In the genomic region with DNA sequence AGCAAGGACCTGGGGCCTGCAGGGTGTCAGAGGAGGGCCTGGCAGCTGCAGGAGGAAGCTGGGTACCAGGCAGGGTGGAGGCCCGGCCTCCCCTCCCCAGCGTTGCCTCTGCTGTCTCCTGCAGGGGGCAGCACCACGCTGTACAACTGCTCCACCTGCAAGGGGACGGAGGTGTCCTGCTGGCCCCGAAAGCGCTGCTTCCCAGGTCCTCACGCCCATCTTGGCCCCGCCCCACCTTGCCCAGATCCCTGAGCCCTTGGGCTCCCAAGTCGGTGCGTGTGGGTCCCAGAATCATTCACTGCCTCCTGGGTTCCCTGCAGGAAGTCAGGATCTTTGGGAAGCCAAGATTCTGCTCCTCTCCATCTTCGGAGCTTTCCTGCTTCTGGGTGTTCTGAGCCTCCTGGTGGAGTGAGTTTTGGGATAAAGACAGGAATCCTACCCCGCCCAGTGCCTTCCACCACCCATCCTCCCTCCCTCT, we compare ENCODE assay signal across 8 cellular contexts. TPM values are rescaled to one million over a fixed set of nuclear protein-coding genes. Genes with fewer than 3 reads are reported as not detected.
A peak's percentile ranks its signal among the peaks of the same experiment; 100 is the strongest.
DNase-seq lines count a peak whose midpoint lies in the region; ATAC-seq and TF ChIP-seq lines count a peak whose summit lies in the region.

No MANE protein-coding gene starts in this region.

- peaks cover 32% of the 10 kb centered on the region for H3K79me2 ChIP-seq in GM23248 (ENCODE audit: insufficient read depth)

- H4K20me1 ChIP-seq in GM23248 (ENCODE audit: insufficient read depth): no peaks in the 10 kb centered on the region

- POLR2A ChIA-PET in activated CD4-positive, alpha-beta memory T cell treated with anti-CD3 and anti-CD28 coated beads for 36 hours (lab: Charles Lee): interaction anchor here (0.7 to 1.1 kb wide), 4 partner anchors 19 to 331 kb away, joined by 3 to 4 read pairs (median 4); a partner anchor contains a TSS

- H3K27ac ChIP-seq in GM23248 (no peak overlapping the region), lung (ENCODE audit: low read depth in 1 of 2, low read length in 1 of 2) (no peak overlapping the region)

- peaks cover 19% of the 10 kb centered on the region for H3K4me1 ChIP-seq in GM23248 (ENCODE audit: insufficient read depth)
- peaks cover 0 to 14% of the 10 kb centered on the region in 2 donors for H3K4me1 ChIP-seq in lung (ENCODE audit: control insufficient read depth in 2 of 2, insufficient read depth in 2 of 2, low read length in 2 of 2)

- no peak overlapping the region for H3K4me2 ChIP-seq in GM23248 (ENCODE audit: unreplicated experiment)

- DNase-seq in AG10803 (ENCODE audit: low read depth): peak; percentile 56
- DNase-seq in GM23248: peak; percentile 79
- DNase-seq in NCI-H748 (lab: John Stamatoyannopoulos, UW; ENCODE audit: unreplicated experiment): peak; percentile 91
- DNase-seq in activated CD4-positive, alpha-beta memory T cell treated with anti-CD3 and anti-CD28 coated beads for 36 hours: peak; percentile 92
- DNase-seq in effector CD4-positive, alpha-beta T cell: peak; percentile 80
- DNase-seq in lung (ENCODE audit: low spot score): peak; percentile 86
- DNase-seq in stimulated activated CD8-positive, alpha-beta memory T cell treated with anti-CD3 and anti-CD28 coated beads, Interleukin-12 subunit alpha, Interleukin-12 subunit beta, amount 100 ng/mL, for 1 hour (ENCODE audit: low read depth): peak; percentile 74

- H3K36me3 Mint-ChIP-seq in activated CD4-positive, alpha-beta memory T cell treated with anti-CD3 and anti-CD28 coated beads for 36 hours: peaks cover 8% of the 10 kb centered on the region

- H3K4me3 ChIP-seq in AG10803 (ENCODE audit: low read length): no peak overlapping the region
- H3K4me3 ChIP-seq in GM23248: no peak overlapping the region
- no peak overlapping the region for H3K4me3 ChIP-seq in lung

- H3K36me3 ChIP-seq in GM23248 (ENCODE audit: low read depth): no peaks in the 10 kb centered on the region
- H3K36me3 ChIP-seq in lung (ENCODE audit: control insufficient read depth in 2 of 2, insufficient read depth in 2 of 2, low read length in 2 of 2): no peaks in the 10 kb centered on the region

- intact Hi-C loops in activated CD4-positive, alpha-beta memory T cell treated with anti-CD3 and anti-CD28 coated beads for 36 hours (cut with micrococcal nuclease): loop anchor here (2.0 kb wide), 2 partner anchors 79 to 205 kb away; a partner anchor contains a TSS

- in situ Hi-C loops in GM23248 (cut with MboI): no loop called here

- no peak overlapping the region for H3K4me3 Mint-ChIP-seq in activated CD4-positive, alpha-beta memory T cell treated with anti-CD3 and anti-CD28 coated beads for 36 hours

- no peaks in the 10 kb centered on the region for H3K9me2 ChIP-seq in GM23248 (ENCODE audit: insufficient read depth)

- peaks cover 24% of the 10 kb centered on the region for H3K4me1 Mint-ChIP-seq in activated CD4-positive, alpha-beta memory T cell treated with anti-CD3 and anti-CD28 coated beads for 36 hours (ENCODE audit: low read depth)

- peaks cover 17% of the 10 kb centered on the region for H3F3A ChIP-seq in GM23248 (ENCODE audit: insufficient read depth)

- no peak overlapping the region for H3K9ac ChIP-seq in GM23248

- CTCF ChIA-PET in activated CD4-positive, alpha-beta memory T cell treated with anti-CD3 and anti-CD28 coated beads for 36 hours (lab: Charles Lee): interaction anchor here (0.6 to 4.0 kb wide), 58 partner anchors 10 to 332 kb away, joined by 3 to 71 read pairs (median 4); a partner anchor contains a TSS

- TF ChIP-seq CTCF in AG10803 (conservative IDR thresholded peaks at IDR 0.05; ENCODE audit: low read length) (peak; percentile 74), lung (IDR thresholded peaks at IDR 0.05; ENCODE audit: control extremely low read depth, extremely low read depth) (peak; percentile 87)

- H3K27me3 ChIP-seq in GM23248 (replicated peaks; ENCODE audit: insufficient read depth) (no peaks in the 10 kb centered on the region), lung (ENCODE audit: control insufficient read depth, insufficient read depth) (no peaks in the 10 kb centered on the region)

- peak; percentile 49 for ATAC-seq in lung (ENCODE audit: insufficient read depth, low FRiP score)
- ATAC-seq in HG02852 (IDR thresholded peaks at IDR 0.05; ENCODE audit: unreplicated experiment): no peak

- H3K27ac Mint-ChIP-seq in activated CD4-positive, alpha-beta memory T cell treated with anti-CD3 and anti-CD28 coated beads for 36 hours: no peak overlapping the region

- H3K9me3 ChIP-seq in GM23248 (ENCODE audit: low read depth) (no peaks in the 10 kb centered on the region), lung (ENCODE audit: control insufficient read depth in 2 of 2, insufficient read depth in 1 of 2, low read length in 1 of 2) (no peaks in the 10 kb centered on the region)

- H2AFZ ChIP-seq in GM23248: no peak overlapping the region

- WGBS in GM23248 (ENCODE audit: low coverage in 1 of 2, low lambda C conversion rate in 2 of 2, missing lambda C conversion rate in 2 of 2), 2 experiments: 8 to 10% methylated on average over 12 of the region's 12 CpGs
- 10 to 12% methylated on average over 12 of the region's 12 CpGs for WGBS in lung, 2 donors

- no peaks in the 10 kb centered on the region for H3K9me3 Mint-ChIP-seq in activated CD4-positive, alpha-beta memory T cell treated with anti-CD3 and anti-CD28 coated beads for 36 hours

- H3K27me3 Mint-ChIP-seq in activated CD4-positive, alpha-beta memory T cell treated with anti-CD3 and anti-CD28 coated beads for 36 hours: no peaks in the 10 kb centered on the region

RNA-seq across cellular contexts. Expression of a gene that starts 1.2 kb away (rescaled TPM):
- not detected in 2 replicates for total RNA-seq in GM23248 (2014; rRNA removed; shearing (Covaris generic))
- polyA plus RNA-seq in GM23248 (2016; fragmentation: Nextera tagmentation; extraction: Ambion mirVana) (not detected in 2 replicates), lung (not detected)
- total RNA-seq in activated CD4-positive, alpha-beta memory T cell treated with anti-CD3 and anti-CD28 coated beads for 36 hours: not detected
- total RNA-seq in lung: not detected

RNA-seq across cellular contexts. Expression of a gene that starts 4.1 kb away (rescaled TPM):
- 24.9 and 27.2 TPM in 2 replicates for total RNA-seq in GM23248 (2014; rRNA removed; shearing (Covaris generic))
- polyA plus RNA-seq in GM23248 (2016; fragmentation: Nextera tagmentation; extraction: Ambion mirVana) (15.5 and 16.2 TPM in 2 replicates), lung (10 to 100 TPM; 11.1 to 14.1 TPM)
- 1 to 10 TPM; 2.6 to 2.8 TPM for total RNA-seq in activated CD4-positive, alpha-beta memory T cell treated with anti-CD3 and anti-CD28 coated beads for 36 hours
- total RNA-seq in lung: 10 to 100 TPM in 1 of 2 donors, 1 to 10 TPM in 1; 5.9 to 14.9 TPM

RNA-seq across cellular contexts. Expression of a gene that starts 19.8 kb away (rescaled TPM):
- 0.89 and 4.4 TPM in 2 replicates for total RNA-seq in GM23248 (2014; rRNA removed; shearing (Covaris generic))
- 15.6 and 15.7 TPM in 2 replicates for polyA plus RNA-seq in GM23248 (2016; fragmentation: Nextera tagmentation; extraction: Ambion mirVana)
- total RNA-seq in activated CD4-positive, alpha-beta memory T cell treated with anti-CD3 and anti-CD28 coated beads for 36 hours: 100 to 1,000 TPM; 391 to 405 TPM
- total RNA-seq in lung: 10 to 100 TPM in 1 of 2 donors, 1 to 10 TPM in 1; 9.2 to 27.0 TPM
- 10 to 100 TPM; 17.2 to 39.4 TPM for polyA plus RNA-seq in lung

RNA-seq across cellular contexts. Expression of a gene that starts 24.8 kb away (rescaled TPM):
- total RNA-seq in GM23248 (2014; rRNA removed; shearing (Covaris generic)): 0.43 and 2.7 TPM in 2 replicates
- polyA plus RNA-seq in GM23248 (2016; fragmentation: Nextera tagmentation; extraction: Ambion mirVana) (1.1 and 1.2 TPM in 2 replicates), lung (1 to 10 TPM; 3.7 to 6.0 TPM)
- 1 to 10 TPM; 3.7 to 4.4 TPM for total RNA-seq in activated CD4-positive, alpha-beta memory T cell treated with anti-CD3 and anti-CD28 coated beads for 36 hours
- 1 to 10 TPM; 5.4 to 8.2 TPM for total RNA-seq in lung

RNA-seq across cellular contexts. Expression of a gene that starts 27.0 kb away (rescaled TPM):
- 12.8 and 20.1 TPM in 2 replicates for total RNA-seq in GM23248 (2014; rRNA removed; shearing (Covaris generic))
- polyA plus RNA-seq in GM23248 (2016; fragmentation: Nextera tagmentation; extraction: Ambion mirVana): 2.0 and 2.1 TPM in 2 replicates
- total RNA-seq in activated CD4-positive, alpha-beta memory T cell treated with anti-CD3 and anti-CD28 coated beads for 36 hours: 10 to 100 TPM; 26.9 to 29.3 TPM
- total RNA-seq in lung: 10 to 100 TPM; 21.7 to 33.9 TPM
- polyA plus RNA-seq in lung: 10 to 100 TPM; 17.3 to 27.0 TPM

Comparison
In these comparisons a context has a peak if more than half of its experiments do, and no peak if none do; other contexts are left out.
1. RNA of a gene that starts 19.8 kb away (total RNA-seq): 391 to 405 TPM in activated CD4-positive, alpha-beta memory T cell treated with anti-CD3 and anti-CD28 coated beads for 36 hours; 9.2 to 27.0 TPM in lung and 0.89 to 4.4 TPM in GM23248; every median in the first group is over 10 times any median in the second.
2. Peak in every context shown above with its lines, with median percentiles within 50 percentile points of each other: DNase-seq.